Comparison of ENCODE assay signal across 8 cellular contexts in genomic region chr5:32312682-32313523, GRCh38. TPM values are rescaled to one million over a fixed set of nuclear protein-coding genes. Genes with fewer than 3 reads are reported as not detected.
A peak's percentile ranks its signal among the peaks of the same experiment; 100 is the strongest.
DNase-seq lines count a peak whose midpoint lies in the region; ATAC-seq and TF ChIP-seq lines count a peak whose summit lies in the region.

Gene MTMR12 (minus strand): TSS chr5:32312939. CDS start chr5:32312838, 101 bp downstream.

- H3K27ac Mint-ChIP-seq in activated naive CD8-positive, alpha-beta T cell treated with anti-CD3 and anti-CD28 coated beads, Interleukin-2, amount 50 U/mL, for 24 hours: peak within 1 kb of the TSS; percentile 94

- H3K36me3 Mint-ChIP-seq in activated naive CD8-positive, alpha-beta T cell treated with anti-CD3 and anti-CD28 coated beads, Interleukin-2, amount 50 U/mL, for 24 hours (ENCODE audit: low read depth): peaks cover 10% of the 10 kb centered on the region

- peak; percentile 94 for ATAC-seq in HG02763 (IDR thresholded peaks at IDR 0.05; ENCODE audit: unreplicated experiment)
- peak; percentile 96 for ATAC-seq in activated naive CD8-positive, alpha-beta T cell treated with anti-CD3 and anti-CD28 coated beads, Interleukin-2, amount 50 U/mL, for 24 hours
- ATAC-seq in Right ventricle myocardium inferior: peak; percentile 99

- H3K27me3 Mint-ChIP-seq in activated naive CD8-positive, alpha-beta T cell treated with anti-CD3 and anti-CD28 coated beads, Interleukin-2, amount 50 U/mL, for 24 hours: peaks cover 2% of the 10 kb centered on the region

- H3K4me3 ChIP-seq in GM12865 (ENCODE audit: low read depth, low read length) (peak within 1 kb of the TSS; percentile 82), ovary (peak within 1 kb of the TSS; percentile 89), thyroid gland (replicated peaks in 1 of 3) (peak within 1 kb of the TSS; percentile 66 to 98 (median 88))

- no peak for TF ChIP-seq EP300 in ovary (IDR thresholded peaks at IDR 0.05)

- intact Hi-C loops in Right ventricle myocardium inferior (cut with DNase I) (loop anchor here (2.0 to 5.0 kb wide), 2 partner anchors 38 to 81 kb away; no protein-coding TSS in a partner anchor), ovary (cut with DNase I) (loop anchor here in 1 of 4 donors (5.0 kb wide), 1 partner anchor 141 kb away; the partner anchor contains the start of gene GOLPH3), thyroid gland (cut with DNase I) (no loop called here)

- peaks cover 43% of the 10 kb centered on the region for H3K4me1 Mint-ChIP-seq in activated naive CD8-positive, alpha-beta T cell treated with anti-CD3 and anti-CD28 coated beads, Interleukin-2, amount 50 U/mL, for 24 hours

- no peaks in the 10 kb centered on the region for H3K9me3 Mint-ChIP-seq in activated naive CD8-positive, alpha-beta T cell treated with anti-CD3 and anti-CD28 coated beads, Interleukin-2, amount 50 U/mL, for 24 hours

- WGBS in ovary, 3 donors: 0% methylated on average over 46 to 79 of the region's 79 CpGs
- WGBS in thyroid gland, 2 donors: 1% methylated on average over 18 to 31 of the region's 79 CpGs

- TF ChIP-seq CTCF in GM12865 (IDR thresholded peaks at IDR 0.05; ENCODE audit: insufficient read depth, low read depth, low read length, missing control alignments) (no peak), ovary (IDR thresholded peaks at IDR 0.05) (no peak), thyroid gland (IDR thresholded peaks at IDR 0.05) (peak in 1 of 6 experiments; percentile 3)

- H3K4me1 ChIP-seq in ovary (ENCODE audit: insufficient read depth) (peaks cover 15% of the 10 kb centered on the region), thyroid gland (peaks cover 10 to 30% of the 10 kb centered on the region in 2 donors)

- H3K27ac ChIP-seq in ovary (peak within 1 kb of the TSS; percentile 93 to 96), thyroid gland (peak within 1 kb of the TSS; percentile 84 to 95 (median 85))

- DNase-seq in GM12865 (ENCODE audit: low read depth): peak; percentile 100
- DNase-seq in NCI-H1417 treated with DMSO at 0.1 percent for 48 hours (lab: John Stamatoyannopoulos, UW): peak; percentile 99
- peak; percentile 98 for DNase-seq in SW480 (ENCODE audit: low spot score)
- DNase-seq in activated naive CD8-positive, alpha-beta T cell treated with anti-CD3 and anti-CD28 coated beads, Interleukin-2, amount 50 U/mL, for 24 hours: peak; percentile 100
- peak; percentile 100 for DNase-seq in Right ventricle myocardium inferior (ENCODE audit: missing footprints)
- peak; percentile 100 for DNase-seq in ovary
- peak; percentile 100 for DNase-seq in thyroid gland

- no peaks in the 10 kb centered on the region for H3K27me3 ChIP-seq in ovary
- H3K27me3 ChIP-seq in thyroid gland: no peaks in the 10 kb centered on the region

- H3K4me3 Mint-ChIP-seq in activated naive CD8-positive, alpha-beta T cell treated with anti-CD3 and anti-CD28 coated beads, Interleukin-2, amount 50 U/mL, for 24 hours: peak within 1 kb of the TSS; percentile 92

- TF ChIP-seq POLR2A in ovary (IDR thresholded peaks at IDR 0.05): peak; percentile 86
- TF ChIP-seq POLR2A in thyroid gland (IDR thresholded peaks at IDR 0.05): peak; percentile 86 to 96

- H3K9me3 ChIP-seq in ovary: no peaks in the 10 kb centered on the region
- no peaks in the 10 kb centered on the region for H3K9me3 ChIP-seq in thyroid gland

- H3K36me3 ChIP-seq in ovary (no peaks in the 10 kb centered on the region), thyroid gland (no peaks in the 10 kb centered on the region)

RNA-seq across cellular contexts. Expression of gene MTMR12, which starts in this region (rescaled TPM):
- total RNA-seq in Right ventricle myocardium inferior: 18.7 TPM
- total RNA-seq in ovary: 10 to 100 TPM; 33.1 to 39.0 (median 36.1) TPM
- polyA plus RNA-seq in ovary: 10 to 100 TPM; 14.9 to 26.2 TPM
- 10 to 100 TPM; 28.9 to 45.3 (median 37.3) TPM for total RNA-seq in thyroid gland

Comparison
In these comparisons a context has a peak if more than half of its experiments do, and no peak if none do; other contexts are left out.
1. Peak in every context shown above with its lines: DNase-seq, ATAC-seq, H3K4me3 ChIP-seq and H3K27ac ChIP-seq.